ENCODE assay signal across 8 cellular contexts in the genomic region with DNA sequence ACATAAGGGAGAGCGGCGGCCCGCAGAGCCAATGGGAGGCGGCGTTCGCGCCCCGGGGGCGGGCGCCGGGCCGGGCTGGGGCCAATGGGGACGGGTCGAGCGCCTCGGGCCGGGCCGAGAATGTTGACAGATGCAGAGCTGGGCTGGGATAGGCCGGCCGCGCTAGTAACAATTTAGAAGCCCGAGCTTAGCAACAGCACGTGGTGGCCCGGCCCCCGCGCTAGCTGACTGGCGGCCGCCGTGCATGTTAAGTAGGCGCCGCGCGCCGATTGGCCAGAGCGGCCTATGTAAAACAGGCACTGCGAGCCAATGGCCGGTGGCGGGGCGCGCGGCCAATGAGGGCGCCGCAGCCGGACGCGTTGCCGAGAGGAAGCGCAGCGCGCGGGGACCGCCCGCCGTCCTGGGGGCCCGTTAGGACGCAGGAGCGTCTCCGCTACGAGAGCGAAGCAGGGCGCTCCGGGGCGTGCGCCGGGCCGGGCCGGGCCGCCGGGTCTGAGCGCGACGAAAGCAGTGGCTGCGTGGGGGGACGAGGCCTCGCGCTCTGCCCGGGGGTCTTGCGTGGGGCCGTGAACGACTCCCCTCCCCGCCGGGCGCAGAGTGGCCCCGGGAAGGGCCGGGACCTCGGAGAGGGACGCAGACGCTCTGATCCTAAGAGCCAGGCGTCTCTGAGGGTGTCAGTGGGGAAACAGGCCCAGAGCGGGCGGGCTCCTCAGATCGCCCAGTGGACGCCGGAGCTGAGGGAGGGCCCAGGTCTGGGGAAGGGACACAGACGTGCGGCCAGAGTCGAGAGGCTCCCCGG. TPM values are rescaled to one million over a fixed set of nuclear protein-coding genes. Genes with fewer than 3 reads are reported as not detected.
DNase-seq lines count a peak whose midpoint lies in the region; ATAC-seq and TF ChIP-seq lines count a peak whose summit lies in the region.

No MANE protein-coding gene starts in this region.

- TF ChIP-seq CTCF in CD14-positive monocyte (IDR thresholded peaks at IDR 0.05) = no peak

- no peaks in the 10 kb centered on the region for H3K9me3 Mint-ChIP-seq in CD14-positive monocyte
- H3K9me3 Mint-ChIP-seq in dendritic cell treated with granulocyte-macrophage colony-stimulating factor and Interleukin-4, amounts not matched to agents 40 ng/mL and 50 ng/mL, for 4 days = no peaks in the 10 kb centered on the region

- H3K27ac Mint-ChIP-seq in CD14-positive monocyte = peak overlapping the region; percentile 65 to 87 (median 81)
- H3K27ac Mint-ChIP-seq in dendritic cell treated with granulocyte-macrophage colony-stimulating factor and Interleukin-4, amounts not matched to agents 40 ng/mL and 50 ng/mL, for 4 days = peak overlapping the region; percentile 83

- ATAC-seq in GM19395 (IDR thresholded peaks at IDR 0.05; ENCODE audit: unreplicated experiment) = peak; percentile 92
- ATAC-seq in HG03558 (IDR thresholded peaks at IDR 0.05; ENCODE audit: extremely low read depth, unreplicated experiment) = peak; percentile 81
- peak; percentile 87 for ATAC-seq in left lobe of liver

- H3K4me3 Mint-ChIP-seq in CD14-positive monocyte = peak overlapping the region; percentile 74 to 83
- peak overlapping the region; percentile 78 for H3K4me3 Mint-ChIP-seq in dendritic cell treated with granulocyte-macrophage colony-stimulating factor and Interleukin-4, amounts not matched to agents 40 ng/mL and 50 ng/mL, for 4 days

- peaks cover 0 to 3% (median 0%) of the 10 kb centered on the region in 3 donors for H3K27me3 Mint-ChIP-seq in CD14-positive monocyte (ENCODE audit: low read depth in 3 of 3)
- no peaks in the 10 kb centered on the region for H3K27me3 Mint-ChIP-seq in dendritic cell treated with granulocyte-macrophage colony-stimulating factor and Interleukin-4, amounts not matched to agents 40 ng/mL and 50 ng/mL, for 4 days

- H3K4me1 Mint-ChIP-seq in CD14-positive monocyte = peaks cover 15% of the 10 kb centered on the region
- peaks cover 28% of the 10 kb centered on the region for H3K4me1 Mint-ChIP-seq in dendritic cell treated with granulocyte-macrophage colony-stimulating factor and Interleukin-4, amounts not matched to agents 40 ng/mL and 50 ng/mL, for 4 days (ENCODE audit: low read depth)

- peak; percentile 98 for DNase-seq in CD14-positive monocyte (ENCODE audit: low spot score)
- peak; percentile 94 for DNase-seq in NCI-H748 (lab: John Stamatoyannopoulos, UW; ENCODE audit: unreplicated experiment)
- DNase-seq in activated CD4-positive, alpha-beta T cell treated with anti-CD3 and anti-CD28 coated beads, Interleukin-2, amount 50 U/mL, for 24 hours (ENCODE audit: low read depth in 1 of 2, low spot score in 1 of 2) = peak; percentile 94 to 95
- peak; percentile 100 for DNase-seq in left lobe of liver (ENCODE audit: low spot score)
- DNase-seq in stimulated activated CD4-positive, alpha-beta T cell treated with anti-CD3 and anti-CD28 coated beads, Interleukin-2, amount 100 ng/mL, for 24 hours = peak; percentile 96 to 97

- intact Hi-C loops in CD14-positive monocyte (cut with micrococcal nuclease) = loop anchor here (2.0 to 10.0 kb wide), 4 partner anchors 20 to 548 kb away; partner anchors contain the start of genes CFAP99 (in 1 of the 2), HAUS3 (in 1 of the 2), NELFA (in 1 of the 2) and POLN (in 1 of the 2)
- intact Hi-C loops in dendritic cell treated with granulocyte-macrophage colony-stimulating factor and Interleukin-4, amounts not matched to agents 40 ng/mL and 50 ng/mL, for 4 days (cut with micrococcal nuclease) = loop anchor here (1.0 to 5.0 kb wide), 2 partner anchors 20 to 155 kb away; partner anchors contain the start of genes CFAP99, HAUS3, POLN and ZFYVE28

- peaks cover 3 to 11% of the 10 kb centered on the region in 2 donors for H3K36me3 Mint-ChIP-seq in CD14-positive monocyte
- peaks cover 36% of the 10 kb centered on the region for H3K36me3 Mint-ChIP-seq in dendritic cell treated with granulocyte-macrophage colony-stimulating factor and Interleukin-4, amounts not matched to agents 40 ng/mL and 50 ng/mL, for 4 days (ENCODE audit: low read depth)

RNA-seq across cellular contexts. Expression of gene MXD4, which starts 0.4 kb away (rescaled TPM):
- polyA plus RNA-seq in CD14-positive monocyte = 10 to 100 TPM; 24.5 to 35.9 TPM
- 23.6 TPM for total RNA-seq in left lobe of liver

RNA-seq across cellular contexts. Expression of gene HAUS3, which starts 20.4 kb away (rescaled TPM):
- 1 to 10 TPM; 4.4 to 5.0 TPM for polyA plus RNA-seq in CD14-positive monocyte
- total RNA-seq in left lobe of liver = 5.0 TPM

RNA-seq across cellular contexts. Expression of gene POLN, which starts 20.4 kb away (rescaled TPM):
- polyA plus RNA-seq in CD14-positive monocyte = under 1 TPM; 0.08 to 0.33 TPM
- total RNA-seq in left lobe of liver = 2.2 TPM

Comparison
In these comparisons a context has a peak if more than half of its experiments do, and no peak if none do; other contexts are left out.
1. Peak in every context shown above with its lines: DNase-seq and ATAC-seq.